In genomic region chr5:157278319-157279037, GRCh38 we compare ENCODE assay signal across 1 cellular context.
TF ChIP-seq lines count a peak whose summit lies in the region.

No MANE protein-coding gene starts in this region.

TF ChIP-seq in K562, 482 proteins besides CTCF, POLR2A, EP300 and RAD21 (continued from another document and continues in another):
- TF ChIP-seq ZSCAN29 (IDR thresholded peaks at IDR 0.05) (no peak), HIVEP1 (CRISPR knock-in tag; IDR thresholded peaks at IDR 0.05) (peak; percentile 97), ZNF75A (CRISPR knock-in tag; IDR thresholded peaks at IDR 0.05) (peak; percentile 83), ZNF445 (CRISPR knock-in tag; IDR thresholded peaks at IDR 0.05; ENCODE audit: low read depth) (peak; percentile 87), MCM2 (IDR thresholded peaks at IDR 0.05; ENCODE audit: low read depth) (no peak), GTF2A2 (tag; IDR thresholded peaks at IDR 0.05) (peak; percentile 96), BRF2 (IDR thresholded peaks at IDR 0.05; ENCODE audit: borderline replicate concordance, insufficient read depth, insufficient read length) (no peak), ZBTB17 (CRISPR knock-in tag; IDR thresholded peaks at IDR 0.05) (peak; percentile 92), NCOR1 (IDR thresholded peaks at IDR 0.05) (no peak), MED1 (CRISPR knock-in tag; IDR thresholded peaks at IDR 0.05; ENCODE audit: borderline replicate concordance) (no peak), THRB (CRISPR knock-in tag; conservative IDR thresholded peaks at IDR 0.05) (peak; percentile 71; the same call in 1 of the 2 replicates), USF1 (CRISPR knock-in tag; IDR thresholded peaks at IDR 0.05) (no peak), FOXO4 (CRISPR knock-in tag; IDR thresholded peaks at IDR 0.05) (peak; percentile 86; the same call in 1 of the 2 replicates), CBX5 (IDR thresholded peaks at IDR 0.05; ENCODE audit: borderline replicate concordance, low read depth) (no peak), ZNF197 (CRISPR knock-in tag; IDR thresholded peaks at IDR 0.05; ENCODE audit: low read depth) (peak; percentile 91), FUS (optimal IDR thresholded peaks at IDR 0.05; ENCODE audit: low read depth, low read length) (no peak), CREB5 (CRISPR knock-in tag; IDR thresholded peaks at IDR 0.05) (peak; percentile 95), RAD51 (IDR thresholded peaks at IDR 0.05; ENCODE audit: borderline replicate concordance, low read depth) (no peak), PML (IDR thresholded peaks at IDR 0.05; ENCODE audit: low read length) (no peak), CCNT2 (IDR thresholded peaks at IDR 0.05; ENCODE audit: borderline replicate concordance, extremely low read depth, insufficient read length, low read depth, low read length) (no peak), TEAD2 (tag; IDR thresholded peaks at IDR 0.05) (peak; percentile 89), ZNF232 (CRISPR knock-in tag; IDR thresholded peaks at IDR 0.05) (no peak), ATF6 (CRISPR knock-in tag; IDR thresholded peaks at IDR 0.05) (no peak), HNRNPK (IDR thresholded peaks at IDR 0.05; ENCODE audit: low read depth, low read length, poor library complexity, severe bottlenecking) (no peak), SREBF2 (CRISPR knock-in tag; IDR thresholded peaks at IDR 0.05) (no peak), FOXK1 (CRISPR knock-in tag; IDR thresholded peaks at IDR 0.05; ENCODE audit: borderline replicate concordance) (no peak), USF2 (CRISPR knock-in tag; IDR thresholded peaks at IDR 0.05) (no peak), BMI1 (IDR thresholded peaks at IDR 0.05; ENCODE audit: low read length) (no peak), MIER1 (IDR thresholded peaks at IDR 0.05; ENCODE audit: low read depth) (no peak), NCOA6 (IDR thresholded peaks at IDR 0.05) (no peak), ZNF644 (tag; IDR thresholded peaks at IDR 0.05; ENCODE audit: low read depth) (peak; percentile 91; the same call in 1 of the 2 replicates), HMGXB4 (CRISPR knock-in tag; IDR thresholded peaks at IDR 0.05) (no peak), ZNF561 (CRISPR knock-in tag; conservative IDR thresholded peaks at IDR 0.05) (peak; percentile 73; the same call in 1 of the 2 replicates), TAL1 (IDR thresholded peaks at IDR 0.05) (no peak), ZBTB12 (CRISPR knock-in tag; IDR thresholded peaks at IDR 0.05) (peak; percentile 83), CEBPZ (IDR thresholded peaks at IDR 0.05; ENCODE audit: borderline replicate concordance, low read depth, low read length) (no peak), TARDBP (IDR thresholded peaks at IDR 0.05) (no peak), HNRNPH1 (optimal IDR thresholded peaks at IDR 0.05; ENCODE audit: low read depth, low read length) (no peak), MCM3 (IDR thresholded peaks at IDR 0.05) (no peak), CBX8 (IDR thresholded peaks at IDR 0.05; ENCODE audit: borderline replicate concordance, extremely low read depth, low read depth, low read length, poor library complexity, severe bottlenecking) (no peak), PRDM10 (IDR thresholded peaks at IDR 0.05; ENCODE audit: partially characterized antibody) (no peak), MEIS2 (IDR thresholded peaks at IDR 0.05; ENCODE audit: partially characterized antibody) (no peak), ZNF780A (CRISPR knock-in tag; IDR thresholded peaks at IDR 0.05) (0 out of 2 replicates have a peak, but pooled peaks have one; percentile 23)
